In genomic region chr4:183443609-183444148, GRCh38 we compare ENCODE assay signal across 1 cellular context.
A peak's percentile ranks its signal among the peaks of the same experiment; 100 is the strongest.
TF ChIP-seq lines count a peak whose summit lies in the region.

No MANE protein-coding gene starts in this region.

TF ChIP-seq in K562, 482 proteins besides CTCF, POLR2A, EP300 and RAD21 (continued from another document and continues in another):
- TF ChIP-seq, protein P1, sequence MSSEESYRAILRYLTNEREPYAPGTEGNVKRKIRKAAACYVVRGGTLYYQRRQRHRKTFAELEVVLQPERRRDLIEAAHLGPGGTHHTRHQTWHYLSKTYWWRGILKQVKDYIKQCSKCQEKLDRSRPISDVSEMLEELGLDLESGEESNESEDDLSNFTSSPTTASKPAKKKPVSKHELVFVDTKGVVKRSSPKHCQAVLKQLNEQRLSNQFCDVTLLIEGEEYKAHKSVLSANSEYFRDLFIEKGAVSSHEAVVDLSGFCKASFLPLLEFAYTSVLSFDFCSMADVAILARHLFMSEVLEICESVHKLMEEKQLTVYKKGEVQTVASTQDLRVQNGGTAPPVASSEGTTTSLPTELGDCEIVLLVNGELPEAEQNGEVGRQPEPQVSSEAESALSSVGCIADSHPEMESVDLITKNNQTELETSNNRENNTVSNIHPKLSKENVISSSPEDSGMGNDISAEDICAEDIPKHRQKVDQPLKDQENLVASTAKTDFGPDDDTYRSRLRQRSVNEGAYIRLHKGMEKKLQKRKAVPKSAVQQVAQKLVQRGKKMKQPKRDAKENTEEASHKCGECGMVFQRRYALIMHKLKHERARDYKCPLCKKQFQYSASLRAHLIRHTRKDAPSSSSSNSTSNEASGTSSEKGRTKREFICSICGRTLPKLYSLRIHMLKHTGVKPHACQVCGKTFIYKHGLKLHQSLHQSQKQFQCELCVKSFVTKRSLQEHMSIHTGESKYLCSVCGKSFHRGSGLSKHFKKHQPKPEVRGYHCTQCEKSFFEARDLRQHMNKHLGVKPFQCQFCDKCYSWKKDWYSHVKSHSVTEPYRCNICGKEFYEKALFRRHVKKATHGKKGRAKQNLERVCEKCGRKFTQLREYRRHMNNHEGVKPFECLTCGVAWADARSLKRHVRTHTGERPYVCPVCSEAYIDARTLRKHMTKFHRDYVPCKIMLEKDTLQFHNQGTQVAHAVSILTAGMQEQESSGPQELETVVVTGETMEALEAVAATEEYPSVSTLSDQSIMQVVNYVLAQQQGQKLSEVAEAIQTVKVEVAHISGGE (CRISPR knock-in tag; IDR thresholded peaks at IDR 0.05): no peak
- TF ChIP-seq SAFB (IDR thresholded peaks at IDR 0.05; ENCODE audit: borderline replicate concordance, low read depth, low read length): no peak
- no peak for TF ChIP-seq SIX5 (IDR thresholded peaks at IDR 0.05; ENCODE audit: borderline replicate concordance in 1 of 2, insufficient read depth in 1 of 2, low read depth in 1 of 2, low read length in 2 of 2)
- peak in 1 of 2 experiments; percentile 20; a peak in 1 of 4 replicates for TF ChIP-seq TEAD1 (CRISPR knock-in tag; IDR thresholded peaks at IDR 0.05)
- TF ChIP-seq ZNF23 (CRISPR knock-in tag; IDR thresholded peaks at IDR 0.05): no peak
- TF ChIP-seq, protein P2, sequence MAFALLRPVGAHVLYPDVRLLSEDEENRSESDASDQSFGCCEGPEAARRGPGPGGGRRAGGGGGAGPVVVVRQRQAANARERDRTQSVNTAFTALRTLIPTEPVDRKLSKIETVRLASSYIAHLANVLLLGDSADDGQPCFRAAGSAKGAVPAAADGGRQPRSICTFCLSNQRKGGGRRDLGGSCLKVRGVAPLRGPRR (CRISPR knock-in tag; IDR thresholded peaks at IDR 0.05): no peak
- TF ChIP-seq HDAC2 (IDR thresholded peaks at IDR 0.05): no peak
- TF ChIP-seq PRPF4 (IDR thresholded peaks at IDR 0.05; ENCODE audit: insufficient read depth, low read depth, low read length, poor library complexity, severe bottlenecking): no peak
- no peak for TF ChIP-seq ASH1L (IDR thresholded peaks at IDR 0.05; ENCODE audit: borderline replicate concordance, low read depth, partially characterized antibody)
- no peak for TF ChIP-seq ERF (CRISPR knock-in tag; IDR thresholded peaks at IDR 0.05)
- TF ChIP-seq SRF (CRISPR knock-in tag; IDR thresholded peaks at IDR 0.05): no peak
- TF ChIP-seq, protein P3, sequence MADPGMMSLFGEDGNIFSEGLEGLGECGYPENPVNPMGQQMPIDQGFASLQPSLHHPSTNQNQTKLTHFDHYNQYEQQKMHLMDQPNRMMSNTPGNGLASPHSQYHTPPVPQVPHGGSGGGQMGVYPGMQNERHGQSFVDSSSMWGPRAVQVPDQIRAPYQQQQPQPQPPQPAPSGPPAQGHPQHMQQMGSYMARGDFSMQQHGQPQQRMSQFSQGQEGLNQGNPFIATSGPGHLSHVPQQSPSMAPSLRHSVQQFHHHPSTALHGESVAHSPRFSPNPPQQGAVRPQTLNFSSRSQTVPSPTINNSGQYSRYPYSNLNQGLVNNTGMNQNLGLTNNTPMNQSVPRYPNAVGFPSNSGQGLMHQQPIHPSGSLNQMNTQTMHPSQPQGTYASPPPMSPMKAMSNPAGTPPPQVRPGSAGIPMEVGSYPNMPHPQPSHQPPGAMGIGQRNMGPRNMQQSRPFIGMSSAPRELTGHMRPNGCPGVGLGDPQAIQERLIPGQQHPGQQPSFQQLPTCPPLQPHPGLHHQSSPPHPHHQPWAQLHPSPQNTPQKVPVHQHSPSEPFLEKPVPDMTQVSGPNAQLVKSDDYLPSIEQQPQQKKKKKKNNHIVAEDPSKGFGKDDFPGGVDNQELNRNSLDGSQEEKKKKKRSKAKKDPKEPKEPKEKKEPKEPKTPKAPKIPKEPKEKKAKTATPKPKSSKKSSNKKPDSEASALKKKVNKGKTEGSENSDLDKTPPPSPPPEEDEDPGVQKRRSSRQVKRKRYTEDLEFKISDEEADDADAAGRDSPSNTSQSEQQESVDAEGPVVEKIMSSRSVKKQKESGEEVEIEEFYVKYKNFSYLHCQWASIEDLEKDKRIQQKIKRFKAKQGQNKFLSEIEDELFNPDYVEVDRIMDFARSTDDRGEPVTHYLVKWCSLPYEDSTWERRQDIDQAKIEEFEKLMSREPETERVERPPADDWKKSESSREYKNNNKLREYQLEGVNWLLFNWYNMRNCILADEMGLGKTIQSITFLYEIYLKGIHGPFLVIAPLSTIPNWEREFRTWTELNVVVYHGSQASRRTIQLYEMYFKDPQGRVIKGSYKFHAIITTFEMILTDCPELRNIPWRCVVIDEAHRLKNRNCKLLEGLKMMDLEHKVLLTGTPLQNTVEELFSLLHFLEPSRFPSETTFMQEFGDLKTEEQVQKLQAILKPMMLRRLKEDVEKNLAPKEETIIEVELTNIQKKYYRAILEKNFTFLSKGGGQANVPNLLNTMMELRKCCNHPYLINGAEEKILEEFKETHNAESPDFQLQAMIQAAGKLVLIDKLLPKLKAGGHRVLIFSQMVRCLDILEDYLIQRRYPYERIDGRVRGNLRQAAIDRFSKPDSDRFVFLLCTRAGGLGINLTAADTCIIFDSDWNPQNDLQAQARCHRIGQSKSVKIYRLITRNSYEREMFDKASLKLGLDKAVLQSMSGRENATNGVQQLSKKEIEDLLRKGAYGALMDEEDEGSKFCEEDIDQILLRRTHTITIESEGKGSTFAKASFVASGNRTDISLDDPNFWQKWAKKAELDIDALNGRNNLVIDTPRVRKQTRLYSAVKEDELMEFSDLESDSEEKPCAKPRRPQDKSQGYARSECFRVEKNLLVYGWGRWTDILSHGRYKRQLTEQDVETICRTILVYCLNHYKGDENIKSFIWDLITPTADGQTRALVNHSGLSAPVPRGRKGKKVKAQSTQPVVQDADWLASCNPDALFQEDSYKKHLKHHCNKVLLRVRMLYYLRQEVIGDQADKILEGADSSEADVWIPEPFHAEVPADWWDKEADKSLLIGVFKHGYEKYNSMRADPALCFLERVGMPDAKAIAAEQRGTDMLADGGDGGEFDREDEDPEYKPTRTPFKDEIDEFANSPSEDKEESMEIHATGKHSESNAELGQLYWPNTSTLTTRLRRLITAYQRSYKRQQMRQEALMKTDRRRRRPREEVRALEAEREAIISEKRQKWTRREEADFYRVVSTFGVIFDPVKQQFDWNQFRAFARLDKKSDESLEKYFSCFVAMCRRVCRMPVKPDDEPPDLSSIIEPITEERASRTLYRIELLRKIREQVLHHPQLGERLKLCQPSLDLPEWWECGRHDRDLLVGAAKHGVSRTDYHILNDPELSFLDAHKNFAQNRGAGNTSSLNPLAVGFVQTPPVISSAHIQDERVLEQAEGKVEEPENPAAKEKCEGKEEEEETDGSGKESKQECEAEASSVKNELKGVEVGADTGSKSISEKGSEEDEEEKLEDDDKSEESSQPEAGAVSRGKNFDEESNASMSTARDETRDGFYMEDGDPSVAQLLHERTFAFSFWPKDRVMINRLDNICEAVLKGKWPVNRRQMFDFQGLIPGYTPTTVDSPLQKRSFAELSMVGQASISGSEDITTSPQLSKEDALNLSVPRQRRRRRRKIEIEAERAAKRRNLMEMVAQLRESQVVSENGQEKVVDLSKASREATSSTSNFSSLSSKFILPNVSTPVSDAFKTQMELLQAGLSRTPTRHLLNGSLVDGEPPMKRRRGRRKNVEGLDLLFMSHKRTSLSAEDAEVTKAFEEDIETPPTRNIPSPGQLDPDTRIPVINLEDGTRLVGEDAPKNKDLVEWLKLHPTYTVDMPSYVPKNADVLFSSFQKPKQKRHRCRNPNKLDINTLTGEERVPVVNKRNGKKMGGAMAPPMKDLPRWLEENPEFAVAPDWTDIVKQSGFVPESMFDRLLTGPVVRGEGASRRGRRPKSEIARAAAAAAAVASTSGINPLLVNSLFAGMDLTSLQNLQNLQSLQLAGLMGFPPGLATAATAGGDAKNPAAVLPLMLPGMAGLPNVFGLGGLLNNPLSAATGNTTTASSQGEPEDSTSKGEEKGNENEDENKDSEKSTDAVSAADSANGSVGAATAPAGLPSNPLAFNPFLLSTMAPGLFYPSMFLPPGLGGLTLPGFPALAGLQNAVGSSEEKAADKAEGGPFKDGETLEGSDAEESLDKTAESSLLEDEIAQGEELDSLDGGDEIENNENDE (IDR thresholded peaks at IDR 0.05; ENCODE audit: low read depth, low read length): no peak
- 0 out of 4 replicates have a peak, but pooled peaks of 1 of the 2 experiments have one; percentile 32 for TF ChIP-seq ARNT (IDR thresholded peaks at IDR 0.05)
- no peak for TF ChIP-seq ZNF217 (CRISPR knock-in tag; IDR thresholded peaks at IDR 0.05)
- TF ChIP-seq HDAC8 (tag; IDR thresholded peaks at IDR 0.05): no peak
- TF ChIP-seq ZNF644 (tag; IDR thresholded peaks at IDR 0.05; ENCODE audit: low read depth): 0 out of 2 replicates have a peak, but pooled peaks have one; percentile 65
- no peak for TF ChIP-seq BACH1 (tag; IDR thresholded peaks at IDR 0.05)
- no peak for TF ChIP-seq RAD51 (IDR thresholded peaks at IDR 0.05; ENCODE audit: borderline replicate concordance, low read depth)
- TF ChIP-seq ZNF551 (CRISPR knock-in tag; IDR thresholded peaks at IDR 0.05): no peak
- TF ChIP-seq TEAD4 (IDR thresholded peaks at IDR 0.05; ENCODE audit: low read length): peak; percentile 4; the same call in 1 of the 2 replicates
- TF ChIP-seq TEAD4 (CRISPR knock-in tag; IDR thresholded peaks at IDR 0.05; ENCODE audit: borderline replicate concordance): no peak
- no peak for TF ChIP-seq MCM7 (IDR thresholded peaks at IDR 0.05)
- TF ChIP-seq ZNF12 (CRISPR knock-in tag; IDR thresholded peaks at IDR 0.05): no peak
- TF ChIP-seq SP1 (CRISPR knock-in tag; IDR thresholded peaks at IDR 0.05): no peak
- TF ChIP-seq VEZF1 (CRISPR knock-in tag; IDR thresholded peaks at IDR 0.05): no peak
- TF ChIP-seq, protein P4, sequence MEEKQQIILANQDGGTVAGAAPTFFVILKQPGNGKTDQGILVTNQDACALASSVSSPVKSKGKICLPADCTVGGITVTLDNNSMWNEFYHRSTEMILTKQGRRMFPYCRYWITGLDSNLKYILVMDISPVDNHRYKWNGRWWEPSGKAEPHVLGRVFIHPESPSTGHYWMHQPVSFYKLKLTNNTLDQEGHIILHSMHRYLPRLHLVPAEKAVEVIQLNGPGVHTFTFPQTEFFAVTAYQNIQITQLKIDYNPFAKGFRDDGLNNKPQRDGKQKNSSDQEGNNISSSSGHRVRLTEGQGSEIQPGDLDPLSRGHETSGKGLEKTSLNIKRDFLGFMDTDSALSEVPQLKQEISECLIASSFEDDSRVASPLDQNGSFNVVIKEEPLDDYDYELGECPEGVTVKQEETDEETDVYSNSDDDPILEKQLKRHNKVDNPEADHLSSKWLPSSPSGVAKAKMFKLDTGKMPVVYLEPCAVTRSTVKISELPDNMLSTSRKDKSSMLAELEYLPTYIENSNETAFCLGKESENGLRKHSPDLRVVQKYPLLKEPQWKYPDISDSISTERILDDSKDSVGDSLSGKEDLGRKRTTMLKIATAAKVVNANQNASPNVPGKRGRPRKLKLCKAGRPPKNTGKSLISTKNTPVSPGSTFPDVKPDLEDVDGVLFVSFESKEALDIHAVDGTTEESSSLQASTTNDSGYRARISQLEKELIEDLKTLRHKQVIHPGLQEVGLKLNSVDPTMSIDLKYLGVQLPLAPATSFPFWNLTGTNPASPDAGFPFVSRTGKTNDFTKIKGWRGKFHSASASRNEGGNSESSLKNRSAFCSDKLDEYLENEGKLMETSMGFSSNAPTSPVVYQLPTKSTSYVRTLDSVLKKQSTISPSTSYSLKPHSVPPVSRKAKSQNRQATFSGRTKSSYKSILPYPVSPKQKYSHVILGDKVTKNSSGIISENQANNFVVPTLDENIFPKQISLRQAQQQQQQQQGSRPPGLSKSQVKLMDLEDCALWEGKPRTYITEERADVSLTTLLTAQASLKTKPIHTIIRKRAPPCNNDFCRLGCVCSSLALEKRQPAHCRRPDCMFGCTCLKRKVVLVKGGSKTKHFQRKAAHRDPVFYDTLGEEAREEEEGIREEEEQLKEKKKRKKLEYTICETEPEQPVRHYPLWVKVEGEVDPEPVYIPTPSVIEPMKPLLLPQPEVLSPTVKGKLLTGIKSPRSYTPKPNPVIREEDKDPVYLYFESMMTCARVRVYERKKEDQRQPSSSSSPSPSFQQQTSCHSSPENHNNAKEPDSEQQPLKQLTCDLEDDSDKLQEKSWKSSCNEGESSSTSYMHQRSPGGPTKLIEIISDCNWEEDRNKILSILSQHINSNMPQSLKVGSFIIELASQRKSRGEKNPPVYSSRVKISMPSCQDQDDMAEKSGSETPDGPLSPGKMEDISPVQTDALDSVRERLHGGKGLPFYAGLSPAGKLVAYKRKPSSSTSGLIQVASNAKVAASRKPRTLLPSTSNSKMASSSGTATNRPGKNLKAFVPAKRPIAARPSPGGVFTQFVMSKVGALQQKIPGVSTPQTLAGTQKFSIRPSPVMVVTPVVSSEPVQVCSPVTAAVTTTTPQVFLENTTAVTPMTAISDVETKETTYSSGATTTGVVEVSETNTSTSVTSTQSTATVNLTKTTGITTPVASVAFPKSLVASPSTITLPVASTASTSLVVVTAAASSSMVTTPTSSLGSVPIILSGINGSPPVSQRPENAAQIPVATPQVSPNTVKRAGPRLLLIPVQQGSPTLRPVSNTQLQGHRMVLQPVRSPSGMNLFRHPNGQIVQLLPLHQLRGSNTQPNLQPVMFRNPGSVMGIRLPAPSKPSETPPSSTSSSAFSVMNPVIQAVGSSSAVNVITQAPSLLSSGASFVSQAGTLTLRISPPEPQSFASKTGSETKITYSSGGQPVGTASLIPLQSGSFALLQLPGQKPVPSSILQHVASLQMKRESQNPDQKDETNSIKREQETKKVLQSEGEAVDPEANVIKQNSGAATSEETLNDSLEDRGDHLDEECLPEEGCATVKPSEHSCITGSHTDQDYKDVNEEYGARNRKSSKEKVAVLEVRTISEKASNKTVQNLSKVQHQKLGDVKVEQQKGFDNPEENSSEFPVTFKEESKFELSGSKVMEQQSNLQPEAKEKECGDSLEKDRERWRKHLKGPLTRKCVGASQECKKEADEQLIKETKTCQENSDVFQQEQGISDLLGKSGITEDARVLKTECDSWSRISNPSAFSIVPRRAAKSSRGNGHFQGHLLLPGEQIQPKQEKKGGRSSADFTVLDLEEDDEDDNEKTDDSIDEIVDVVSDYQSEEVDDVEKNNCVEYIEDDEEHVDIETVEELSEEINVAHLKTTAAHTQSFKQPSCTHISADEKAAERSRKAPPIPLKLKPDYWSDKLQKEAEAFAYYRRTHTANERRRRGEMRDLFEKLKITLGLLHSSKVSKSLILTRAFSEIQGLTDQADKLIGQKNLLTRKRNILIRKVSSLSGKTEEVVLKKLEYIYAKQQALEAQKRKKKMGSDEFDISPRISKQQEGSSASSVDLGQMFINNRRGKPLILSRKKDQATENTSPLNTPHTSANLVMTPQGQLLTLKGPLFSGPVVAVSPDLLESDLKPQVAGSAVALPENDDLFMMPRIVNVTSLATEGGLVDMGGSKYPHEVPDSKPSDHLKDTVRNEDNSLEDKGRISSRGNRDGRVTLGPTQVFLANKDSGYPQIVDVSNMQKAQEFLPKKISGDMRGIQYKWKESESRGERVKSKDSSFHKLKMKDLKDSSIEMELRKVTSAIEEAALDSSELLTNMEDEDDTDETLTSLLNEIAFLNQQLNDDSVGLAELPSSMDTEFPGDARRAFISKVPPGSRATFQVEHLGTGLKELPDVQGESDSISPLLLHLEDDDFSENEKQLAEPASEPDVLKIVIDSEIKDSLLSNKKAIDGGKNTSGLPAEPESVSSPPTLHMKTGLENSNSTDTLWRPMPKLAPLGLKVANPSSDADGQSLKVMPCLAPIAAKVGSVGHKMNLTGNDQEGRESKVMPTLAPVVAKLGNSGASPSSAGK (IDR thresholded peaks at IDR 0.05): peak; percentile 92
- no peak for TF ChIP-seq SOX6 (IDR thresholded peaks at IDR 0.05)
- no peak for TF ChIP-seq FOXK1 (CRISPR knock-in tag; IDR thresholded peaks at IDR 0.05; ENCODE audit: borderline replicate concordance)
- TF ChIP-seq ZNF212 (CRISPR knock-in tag; IDR thresholded peaks at IDR 0.05): no peak
